ENCODE assay signal across 8 cellular contexts in genomic region chr11:105609341-105609781, GRCh38. TPM values are rescaled to one million over a fixed set of nuclear protein-coding genes. Genes with fewer than 3 reads are reported as not detected.
DNase-seq lines count a peak whose midpoint lies in the region; ATAC-seq and TF ChIP-seq lines count a peak whose summit lies in the region.

No MANE protein-coding gene starts in this region.

- H3K36me3 Mint-ChIP-seq in endodermal cell (ENCODE audit: low read depth) (no peaks in the 10 kb centered on the region), progenitor cell of endocrine pancreas (ENCODE audit: insufficient read depth) (no peaks in the 10 kb centered on the region)
- no peaks in the 10 kb centered on the region for H3K36me3 Mint-ChIP-seq in T-helper 2 cell treated with Interferon-gamma antibody and Interleukin-4, amounts not matched to agents 5 μg/mL and 100 μg/mL, for 36 hours (ENCODE audit: low read depth)

- no peaks in the 10 kb centered on the region for H4K20me1 ChIP-seq in OCI-LY1 (ENCODE audit: insufficient read depth, low read length)

- no peak overlapping the region for H3K27ac Mint-ChIP-seq in endodermal cell
- H3K27ac Mint-ChIP-seq in progenitor cell of endocrine pancreas = no peak overlapping the region
- no peak overlapping the region for H3K27ac Mint-ChIP-seq in T-helper 2 cell treated with Interferon-gamma antibody and Interleukin-4, amounts not matched to agents 5 μg/mL and 100 μg/mL, for 36 hours

- H3K9me3 ChIP-seq in OCI-LY1 (ENCODE audit: low read length) (no peaks in the 10 kb centered on the region), endodermal cell (ENCODE audit: control insufficient read depth, low read length) (no peaks in the 10 kb centered on the region)

- H3K9me3 Mint-ChIP-seq in endodermal cell (no peaks in the 10 kb centered on the region), progenitor cell of endocrine pancreas (ENCODE audit: low read depth) (no peaks in the 10 kb centered on the region)
- H3K9me3 Mint-ChIP-seq in T-helper 2 cell treated with Interferon-gamma antibody and Interleukin-4, amounts not matched to agents 5 μg/mL and 100 μg/mL, for 36 hours = no peaks in the 10 kb centered on the region

- H3K27ac ChIP-seq in OCI-LY1 (ENCODE audit: low read depth, low read length, poor library complexity, severe bottlenecking) = no peak overlapping the region
- H3K27ac ChIP-seq in endodermal cell (ENCODE audit: low read depth, low read length) = no peak overlapping the region

- POLR2A ChIA-PET in BJ (lab: Charles Lee) = no interaction called here

- no peaks in the 10 kb centered on the region for H3K9me2 ChIP-seq in OCI-LY1 (ENCODE audit: low read depth, low read length)

- DNase-seq in BJ (ENCODE audit: low read depth) (no peak), endodermal cell (peak; percentile 77), progenitor cell of endocrine pancreas (ENCODE audit: low spot score, unreplicated experiment) (no peak), NOMO-1 treated with dmso at 0.1 percent for 144 hours (lab: John Stamatoyannopoulos, UW; ENCODE audit: unreplicated experiment) (no peak)
- no peak for DNase-seq in T-helper 2 cell treated with Interferon-gamma antibody and Interleukin-4, amounts not matched to agents 5 μg/mL and 100 μg/mL, for 36 hours (ENCODE audit: low spot score)

- H3K79me2 ChIP-seq in OCI-LY1 (ENCODE audit: insufficient read depth, low read length) = no peaks in the 10 kb centered on the region

- H3K4me3 ChIP-seq in BJ (ENCODE audit: low read depth, low read length) (no peak overlapping the region), OCI-LY1 (ENCODE audit: low read depth, low read length, poor library complexity, severe bottlenecking) (no peak overlapping the region), endodermal cell (ENCODE audit: low read length) (peak overlapping the region; percentile 81)

- peaks cover 19% of the 10 kb centered on the region for H3K27me3 ChIP-seq in BJ (ENCODE audit: control insufficient read depth, insufficient read depth, low read length)
- no peaks in the 10 kb centered on the region for H3K27me3 ChIP-seq in OCI-LY1 (ENCODE audit: insufficient read depth, low read length)
- H3K27me3 ChIP-seq in endodermal cell (ENCODE audit: control insufficient read depth, insufficient read depth, low read length, poor library complexity, severe bottlenecking) = peaks cover 56% of the 10 kb centered on the region

- H3K27me3 Mint-ChIP-seq in endodermal cell (ENCODE audit: insufficient read depth) = peaks cover 47% of the 10 kb centered on the region
- peaks cover 62% of the 10 kb centered on the region for H3K27me3 Mint-ChIP-seq in progenitor cell of endocrine pancreas
- H3K27me3 Mint-ChIP-seq in T-helper 2 cell treated with Interferon-gamma antibody and Interleukin-4, amounts not matched to agents 5 μg/mL and 100 μg/mL, for 36 hours (ENCODE audit: low read depth) = peaks cover 45% of the 10 kb centered on the region

- TF ChIP-seq CTCF in BJ (IDR thresholded peaks at IDR 0.05; ENCODE audit: insufficient read depth, low read depth, low read length) (peak; percentile 37), OCI-LY1 (IDR thresholded peaks at IDR 0.05; ENCODE audit: low read length) (peak; percentile 21; the same call in 1 of the 2 replicates), endodermal cell (conservative IDR thresholded peaks at IDR 0.05) (peak; percentile 70), progenitor cell of endocrine pancreas (IDR thresholded peaks at IDR 0.05; ENCODE audit: unreplicated experiment) (peak; percentile 61)

- no peaks in the 10 kb centered on the region for H3F3A ChIP-seq in OCI-LY1 (ENCODE audit: insufficient read depth, low read length)

- H2AFZ ChIP-seq in OCI-LY1 (ENCODE audit: low read length) = no peak overlapping the region

- CTCF ChIA-PET in BJ (lab: Yijun Ruan, JAX) = no interaction called here

- WGBS in endodermal cell (ENCODE audit: insufficient coverage in 1 of 2, insufficient read length in 1 of 2), 2 experiments = 21 to 33% methylated on average over 4 to 7 of the region's 7 CpGs

- no peaks in the 10 kb centered on the region for H3K36me3 ChIP-seq in BJ (ENCODE audit: control insufficient read depth, insufficient read depth, low read length)
- no peaks in the 10 kb centered on the region for H3K36me3 ChIP-seq in OCI-LY1 (ENCODE audit: insufficient read depth, low read length)
- H3K36me3 ChIP-seq in endodermal cell (ENCODE audit: control insufficient read depth, insufficient read depth, low read length) = no peaks in the 10 kb centered on the region

- no peaks in the 10 kb centered on the region for H3K4me1 ChIP-seq in OCI-LY1 (ENCODE audit: insufficient read depth, low read length, severe bottlenecking)
- H3K4me1 ChIP-seq in endodermal cell (ENCODE audit: control insufficient read depth, insufficient read depth, low read length) = no peaks in the 10 kb centered on the region

- H3K4me3 Mint-ChIP-seq in endodermal cell (peak overlapping the region; percentile 66), progenitor cell of endocrine pancreas (ENCODE audit: low read depth) (peak overlapping the region; percentile 73)
- no peak overlapping the region for H3K4me3 Mint-ChIP-seq in T-helper 2 cell treated with Interferon-gamma antibody and Interleukin-4, amounts not matched to agents 5 μg/mL and 100 μg/mL, for 36 hours

- H3K4me1 Mint-ChIP-seq in endodermal cell (peaks cover 20% of the 10 kb centered on the region), progenitor cell of endocrine pancreas (ENCODE audit: low read depth) (peaks cover 17% of the 10 kb centered on the region)
- H3K4me1 Mint-ChIP-seq in T-helper 2 cell treated with Interferon-gamma antibody and Interleukin-4, amounts not matched to agents 5 μg/mL and 100 μg/mL, for 36 hours (ENCODE audit: low read depth) = no peaks in the 10 kb centered on the region

- ATAC-seq in GM18511 (IDR thresholded peaks at IDR 0.05; ENCODE audit: unreplicated experiment) (peak; percentile 79), HG03097 (IDR thresholded peaks at IDR 0.05; ENCODE audit: low FRiP score, unreplicated experiment) (peak; percentile 85)

- H3K4me2 ChIP-seq in OCI-LY1 (ENCODE audit: low read length) = no peak overlapping the region

- H3K9ac ChIP-seq in OCI-LY1 (ENCODE audit: low read length) (no peak overlapping the region), endodermal cell (ENCODE audit: extremely low read depth, low read length, poor library complexity, severe bottlenecking) (no peak overlapping the region)

RNA-seq across cellular contexts. Expression of gene GRIA4, which starts 0.5 kb away (rescaled TPM):
- polyA plus RNA-seq in BJ (2011; rRNA removed) = not detected in 2 replicates
- not detected in 2 replicates for polyA minus RNA-seq in BJ (2011; rRNA and poly(A)+ RNA removed)
- total RNA-seq in endodermal cell (under 1 TPM; 0.18 to 0.37 TPM), progenitor cell of endocrine pancreas (1.3 and 1.8 TPM in 2 replicates)
- polyA plus RNA-seq in endodermal cell (2013, experiment 1 of 2) = 3.7 TPM
- 3.3 TPM for polyA plus RNA-seq in endodermal cell (2013, experiment 2 of 2)
